Comparison of ENCODE assay signal across 12 cellular contexts in the genomic region with DNA sequence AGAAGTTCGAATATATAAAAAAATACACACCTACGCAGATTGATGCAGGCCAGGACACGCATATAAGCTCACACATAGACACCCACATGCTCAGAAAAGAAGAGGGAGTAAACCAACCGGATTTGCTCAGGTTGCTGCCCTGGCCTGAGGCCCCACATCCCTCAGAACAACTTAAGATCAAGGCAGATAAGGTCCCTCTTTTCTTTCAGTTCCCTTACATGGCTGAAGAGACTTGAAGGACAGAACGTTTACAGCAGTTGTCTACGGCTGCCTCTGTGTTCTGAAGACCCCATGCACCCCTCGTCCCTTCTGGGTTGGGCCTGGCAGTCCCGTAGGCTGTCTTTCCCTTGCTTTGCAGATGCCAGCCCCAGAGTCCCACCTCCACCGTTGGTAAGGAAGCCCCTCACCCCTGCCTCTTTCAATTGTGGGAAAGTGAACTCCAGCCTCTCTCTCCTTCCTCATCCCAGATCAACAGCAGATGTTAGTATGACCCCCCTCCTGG. TPM values are rescaled to one million over a fixed set of nuclear protein-coding genes. Genes with fewer than 3 reads are reported as not detected.
DNase-seq lines count a peak whose midpoint lies in the region; ATAC-seq and TF ChIP-seq lines count a peak whose summit lies in the region.
"Had no signal": no experiment of that assay in that cellular context is flagged by ENCODE, and none has a peak within 500 bp of the region (broad histone marks: within the 10 kb centered on the region; RNA-seq: fewer than 3 reads in every experiment).

No MANE protein-coding gene starts in this region.

- DNase-seq in memory B cell (ENCODE audit: low spot score in 2 of 2): no peak
- DNase-seq in GM19238 (ENCODE audit: insufficient read length, low spot score): no peak
- DNase-seq in medulla oblongata (ENCODE audit: extremely low spot score): no peak
- DNase-seq: activated CD4-positive, alpha-beta memory T cell treated with anti-CD3 and anti-CD28 coated beads, Interleukin-2, amount 10 ng/mL, durations not matched to agents 7 days and 5 days; NCI-H1105 treated with DMSO at 0.1 percent for 48 hours; NCI-H774 had no signal

- H3K27ac Mint-ChIP-seq in memory B cell: peak overlapping the region; percentile 90
- H3K27ac Mint-ChIP-seq: activated CD4-positive, alpha-beta memory T cell treated with anti-CD3 and anti-CD28 coated beads, Interleukin-2, amount 10 ng/mL, durations not matched to agents 7 days and 5 days; activated naive CD4-positive, alpha-beta T cell treated with anti-CD3 and anti-CD28 coated beads, Interleukin-2, amount 50 U/mL, for 24 hours; neural progenitor cell had no signal

- H3K4me3 Mint-ChIP-seq in memory B cell: no peak overlapping the region
- H3K4me3 Mint-ChIP-seq: activated CD4-positive, alpha-beta memory T cell treated with anti-CD3 and anti-CD28 coated beads, Interleukin-2, amount 10 ng/mL, durations not matched to agents 7 days and 5 days; activated naive CD4-positive, alpha-beta T cell treated with anti-CD3 and anti-CD28 coated beads, Interleukin-2, amount 50 U/mL, for 24 hours; neural progenitor cell had no signal

- TF ChIP-seq CTCF in HEK293 (tag by site-specific recombination; IDR thresholded peaks at IDR 0.05) (no peak), SU-DHL-6 (IDR thresholded peaks at IDR 0.05; ENCODE audit: insufficient read depth, low read length, poor library complexity, severe bottlenecking) (no peak)

- POLR2A ChIA-PET in HEK293 (lab: Yijun Ruan, JAX): no interaction called here

- no peaks in the 10 kb centered on the region for H3K27me3 Mint-ChIP-seq in memory B cell
- H3K27me3 Mint-ChIP-seq: activated naive CD4-positive, alpha-beta T cell treated with anti-CD3 and anti-CD28 coated beads, Interleukin-2, amount 50 U/mL, for 24 hours had no signal

- peaks cover 38% of the 10 kb centered on the region for H3F3A ChIP-seq in SU-DHL-6 (ENCODE audit: insufficient read depth)

- peak overlapping the region; percentile 57 for H3K9ac ChIP-seq in SU-DHL-6 (ENCODE audit: low read length)
- H3K9ac ChIP-seq: neural progenitor cell had no signal

- peaks cover 7% of the 10 kb centered on the region for H3K79me2 ChIP-seq in SU-DHL-6 (ENCODE audit: insufficient read depth, low read length)

- H3K4me1 Mint-ChIP-seq in memory B cell: peaks cover 32% of the 10 kb centered on the region

- no peak overlapping the region for H3K4me3 ChIP-seq in HEK293 (ENCODE audit: low read depth, low read length)
- peak overlapping the region; percentile 30 for H3K4me3 ChIP-seq in SU-DHL-6 (ENCODE audit: insufficient read depth, low read length, poor library complexity, severe bottlenecking)
- H3K4me3 ChIP-seq in urinary bladder (ENCODE audit: low read depth, low read length): no peak overlapping the region
- H3K4me3 ChIP-seq: neural progenitor cell had no signal

- H2AFZ ChIP-seq in SU-DHL-6 (ENCODE audit: low read depth, low read length, severe bottlenecking): peak overlapping the region; percentile 14
- H2AFZ ChIP-seq: neural progenitor cell had no signal

- H3K9me3 ChIP-seq in HEK293 (ENCODE audit: control insufficient read depth, insufficient read depth, low read depth, low read length): no peaks in the 10 kb centered on the region
- no peaks in the 10 kb centered on the region for H3K9me3 ChIP-seq in SU-DHL-6 (ENCODE audit: insufficient read depth, low read length)

- H3K36me3 Mint-ChIP-seq in memory B cell: no peaks in the 10 kb centered on the region
- H3K36me3 Mint-ChIP-seq: activated naive CD4-positive, alpha-beta T cell treated with anti-CD3 and anti-CD28 coated beads, Interleukin-2, amount 50 U/mL, for 24 hours; neural progenitor cell had no signal

- H3K4me2 ChIP-seq in SU-DHL-6 (ENCODE audit: low read depth, low read length, poor library complexity, severe bottlenecking): peak overlapping the region; percentile 84
- H3K4me2 ChIP-seq: neural progenitor cell had no signal

- H3K36me3 ChIP-seq in HEK293 (ENCODE audit: control insufficient read depth in 2 of 2, insufficient read depth in 1 of 2, low read length in 2 of 2) (no peaks in the 10 kb centered on the region), SU-DHL-6 (ENCODE audit: low read length) (no peaks in the 10 kb centered on the region), urinary bladder (ENCODE audit: insufficient read depth) (no peaks in the 10 kb centered on the region)
- H3K36me3 ChIP-seq: neural progenitor cell had no signal

- H3K27ac ChIP-seq in HEK293 (ENCODE audit: extremely low read depth, low read depth, low read length): no peak overlapping the region
- H3K27ac ChIP-seq in SU-DHL-6 (ENCODE audit: low read depth, low read length): peak overlapping the region; percentile 98
- peak overlapping the region; percentile 35 for H3K27ac ChIP-seq in urinary bladder (ENCODE audit: low read depth)
- H3K27ac ChIP-seq: neural progenitor cell had no signal

- H4K20me1 ChIP-seq in SU-DHL-6 (ENCODE audit: low read depth, low read length): no peaks in the 10 kb centered on the region

- H3K27me3 ChIP-seq in SU-DHL-6 (ENCODE audit: low read length): no peaks in the 10 kb centered on the region

- H3K9me2 ChIP-seq in SU-DHL-6 (replicated peaks; ENCODE audit: insufficient read depth, low read length): no peaks in the 10 kb centered on the region

- H3K4me1 ChIP-seq in HEK293 (ENCODE audit: control insufficient read depth, insufficient read depth, low read length): no peaks in the 10 kb centered on the region; the same call in 1 of the 2 replicates
- no peaks in the 10 kb centered on the region for H3K4me1 ChIP-seq in urinary bladder (ENCODE audit: insufficient read depth)

- WGBS in urinary bladder: 42% methylated on average over 9 of the region's 9 CpGs

- no peaks in the 10 kb centered on the region for H3K9me3 Mint-ChIP-seq in memory B cell
- H3K9me3 Mint-ChIP-seq: activated CD4-positive, alpha-beta memory T cell treated with anti-CD3 and anti-CD28 coated beads, Interleukin-2, amount 10 ng/mL, durations not matched to agents 7 days and 5 days; activated naive CD4-positive, alpha-beta T cell treated with anti-CD3 and anti-CD28 coated beads, Interleukin-2, amount 50 U/mL, for 24 hours; neural progenitor cell had no signal

- ATAC-seq in memory B cell (ENCODE audit: low read depth) (no peak), HG03457 (IDR thresholded peaks at IDR 0.05; ENCODE audit: unreplicated experiment) (no peak)

- CTCF ChIA-PET in HEK293 (lab: Yijun Ruan, JAX): no interaction called here

TF ChIP-seq in HEK293, 187 proteins besides CTCF, POLR2A, EP300 and RAD21:
- TF ChIP-seq EGR2 (tag by site-specific recombination; IDR thresholded peaks at IDR 0.05; ENCODE audit: low read depth) (0 out of 2 replicates have a peak, but pooled peaks have one; percentile 6), ZNF16 (tag by site-specific recombination; IDR thresholded peaks at IDR 0.05; ENCODE audit: low read depth) (no peak)

RNA-seq across cellular contexts. Expression of a gene that starts 4.3 kb away (rescaled TPM):
- 41.8 TPM for total RNA-seq in urinary bladder
- polyA plus RNA-seq in urinary bladder: 93.8 TPM
